ENCODE assay signal across 1 cellular context in genomic region chr7:84113906-84114875, GRCh38.
TF ChIP-seq lines count a peak whose summit lies in the region.

No MANE protein-coding gene starts in this region.

TF ChIP-seq in IMR-90, 13 proteins besides CTCF, POLR2A, EP300 and RAD21 (continued from another document):
- TF ChIP-seq USF2 (IDR thresholded peaks at IDR 0.05; ENCODE audit: low read depth, low read length) (no peak), RFX5 (IDR thresholded peaks at IDR 0.05; ENCODE audit: low read depth, low read length) (no peak), CEBPB (IDR thresholded peaks at IDR 0.05; ENCODE audit: low read depth, low read length) (no peak), SMC3 (IDR thresholded peaks at IDR 0.05; ENCODE audit: low read depth, low read length) (no peak), MXI1 (IDR thresholded peaks at IDR 0.05; ENCODE audit: borderline replicate concordance, low read depth, low read length) (no peak), MAZ (IDR thresholded peaks at IDR 0.05; ENCODE audit: borderline replicate concordance, low read depth, low read length) (no peak)
